17 cellular contexts compared by ENCODE assay signal in the genomic region with DNA sequence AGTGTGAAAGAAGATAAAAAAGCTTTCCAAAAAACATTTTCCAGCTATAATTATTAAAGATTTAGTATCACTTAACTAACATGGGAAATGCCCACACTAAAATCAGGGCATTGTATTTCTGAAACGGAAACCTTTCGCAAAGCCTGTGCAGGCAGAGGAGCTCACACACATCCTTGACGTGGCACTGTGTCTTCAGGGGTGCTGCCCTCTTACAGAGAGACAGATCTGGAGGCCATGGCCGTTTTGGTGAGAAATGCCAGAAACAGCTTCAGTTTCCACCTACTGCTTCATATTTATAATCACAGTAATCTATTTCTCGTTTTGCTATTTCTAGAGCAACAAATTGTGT.
"Had no signal": no experiment of that assay in that cellular context is flagged by ENCODE, and none has a peak within 500 bp of the region (broad histone marks: within the 10 kb centered on the region; RNA-seq: fewer than 3 reads in every experiment).

No MANE protein-coding gene starts in this region.

- H3K4me3 ChIP-seq: heart right ventricle, right atrium auricular region, upper lobe of left lung had no signal

- H3K4me1 ChIP-seq: upper lobe of left lung had no signal

- H3K27me3 ChIP-seq: heart right ventricle, right atrium auricular region, upper lobe of left lung had no signal

- ATAC-seq: activated CD8-positive, alpha-beta T cell treated with anti-CD3 and anti-CD28 coated beads for 36 hours; activated T-helper 17 cell treated with anti-CD3 and anti-CD28 coated beads, Interleukin-2, amount 50 U/mL, for 72 hours; naive thymus-derived CD8-positive, alpha-beta T cell; stimulated activated naive CD8-positive, alpha-beta T cell treated with anti-CD3 and anti-CD28 coated beads, Interleukin-15, amount 100 ng/mL, for 72 hours had no signal

- H3K27me3 Mint-ChIP-seq: activated CD4-positive, alpha-beta T cell treated with anti-CD3 and anti-CD28 coated beads, Interleukin-2, amount 10 ng/mL, durations not matched to agents 24 days and 14 days; activated CD8-positive, alpha-beta T cell treated with anti-CD3 and anti-CD28 coated beads for 36 hours; activated naive CD8-positive, alpha-beta T cell treated with anti-CD3 and anti-CD28 coated beads for 36 hours; activated T-helper 17 cell treated with anti-CD3 and anti-CD28 coated beads, Interleukin-2, amount 50 U/mL, for 72 hours; naive thymus-derived CD8-positive, alpha-beta T cell; stimulated activated naive CD8-positive, alpha-beta T cell treated with anti-CD3 and anti-CD28 coated beads, Interleukin-15, amount 100 ng/mL, for 72 hours had no signal

- DNase-seq: activated CD4-positive, alpha-beta T cell treated with anti-CD3 and anti-CD28 coated beads, Interleukin-2, amount 10 ng/mL, durations not matched to agents 24 days and 14 days; activated CD8-positive, alpha-beta T cell treated with anti-CD3 and anti-CD28 coated beads for 36 hours; activated naive CD4-positive, alpha-beta T cell; activated naive CD8-positive, alpha-beta T cell treated with anti-CD3 and anti-CD28 coated beads for 36 hours; activated T-cell treated with anti-CD3 and anti-CD28 coated beads, Interleukin-2, amount 50 U/mL, for 1 hour; amniotic stem cell; erythroblast; heart right ventricle; mesendoderm; naive thymus-derived CD8-positive, alpha-beta T cell; small intestine; stimulated activated CD4-positive, alpha-beta T cell treated with anti-CD3 and anti-CD28 coated beads, Interleukin-4, amount 100 ng/mL, for 1 hour; stimulated activated naive CD8-positive, alpha-beta T cell treated with anti-CD3 and anti-CD28 coated beads, Interleukin-15, amount 100 ng/mL, for 72 hours; upper lobe of left lung had no signal

- H3K27ac Mint-ChIP-seq: activated CD4-positive, alpha-beta T cell treated with anti-CD3 and anti-CD28 coated beads, Interleukin-2, amount 10 ng/mL, durations not matched to agents 24 days and 14 days; activated CD8-positive, alpha-beta T cell treated with anti-CD3 and anti-CD28 coated beads for 36 hours; activated naive CD8-positive, alpha-beta T cell treated with anti-CD3 and anti-CD28 coated beads for 36 hours; activated T-helper 17 cell treated with anti-CD3 and anti-CD28 coated beads, Interleukin-2, amount 50 U/mL, for 72 hours; stimulated activated naive CD8-positive, alpha-beta T cell treated with anti-CD3 and anti-CD28 coated beads, Interleukin-15, amount 100 ng/mL, for 72 hours; T-helper 1 cell treated with Interleukin-12 subunit alpha and Interleukin-12 subunit beta and Interleukin-4 antibody, amounts not matched to agents 30 μg/mL and 1 μg/mL, for 36 hours had no signal

- H3K9me3 ChIP-seq: heart right ventricle, right atrium auricular region, upper lobe of left lung had no signal

- H3K9me3 Mint-ChIP-seq: activated CD4-positive, alpha-beta T cell treated with anti-CD3 and anti-CD28 coated beads, Interleukin-2, amount 10 ng/mL, durations not matched to agents 24 days and 14 days; activated CD8-positive, alpha-beta T cell treated with anti-CD3 and anti-CD28 coated beads for 36 hours; activated naive CD8-positive, alpha-beta T cell treated with anti-CD3 and anti-CD28 coated beads for 36 hours; activated T-helper 17 cell treated with anti-CD3 and anti-CD28 coated beads, Interleukin-2, amount 50 U/mL, for 72 hours; naive thymus-derived CD8-positive, alpha-beta T cell; stimulated activated naive CD8-positive, alpha-beta T cell treated with anti-CD3 and anti-CD28 coated beads, Interleukin-15, amount 100 ng/mL, for 72 hours; T-helper 1 cell treated with Interleukin-12 subunit alpha and Interleukin-12 subunit beta and Interleukin-4 antibody, amounts not matched to agents 30 μg/mL and 1 μg/mL, for 36 hours had no signal

- H3K27ac ChIP-seq: right atrium auricular region, upper lobe of left lung had no signal

- H3K4me3 Mint-ChIP-seq: activated CD4-positive, alpha-beta T cell treated with anti-CD3 and anti-CD28 coated beads, Interleukin-2, amount 10 ng/mL, durations not matched to agents 24 days and 14 days; activated CD8-positive, alpha-beta T cell treated with anti-CD3 and anti-CD28 coated beads for 36 hours; activated naive CD8-positive, alpha-beta T cell treated with anti-CD3 and anti-CD28 coated beads for 36 hours; activated T-helper 17 cell treated with anti-CD3 and anti-CD28 coated beads, Interleukin-2, amount 50 U/mL, for 72 hours; naive thymus-derived CD8-positive, alpha-beta T cell; stimulated activated naive CD8-positive, alpha-beta T cell treated with anti-CD3 and anti-CD28 coated beads, Interleukin-15, amount 100 ng/mL, for 72 hours; T-helper 1 cell treated with Interleukin-12 subunit alpha and Interleukin-12 subunit beta and Interleukin-4 antibody, amounts not matched to agents 30 μg/mL and 1 μg/mL, for 36 hours had no signal
